ENCODE assay signal across 23 cellular contexts in genomic region chr19:1699998-1700732, GRCh38. TPM values are rescaled to one million over a fixed set of nuclear protein-coding genes. Genes with fewer than 3 reads are reported as not detected.
DNase-seq lines count a peak whose midpoint lies in the region; ATAC-seq and TF ChIP-seq lines count a peak whose summit lies in the region.
"Had no signal": no experiment of that assay in that cellular context is flagged by ENCODE, and none has a peak within 500 bp of the region (broad histone marks: within the 10 kb centered on the region; RNA-seq: fewer than 3 reads in every experiment).

No MANE protein-coding gene starts in this region.

- peaks cover 19% of the 10 kb centered on the region for H3K9me3 Mint-ChIP-seq in GM23338

- peaks cover 4% of the 10 kb centered on the region for H3K79me1 ChIP-seq in neuronal stem cell (ENCODE audit: low read depth, low read length)

- H3K27me3 ChIP-seq in BLaER1 treated with 17β-estradiol and CSF1 and Interleukin-3, amounts not matched to agents 10 nM and 100 nM = peaks cover 0 to 29% (median 0%) of the 10 kb centered on the region in 11 experiments; a peak in 8 of 22 replicates
- H3K27me3 ChIP-seq in GM23338 (ENCODE audit: insufficient read depth) (no peaks in the 10 kb centered on the region), SK-N-SH (ENCODE audit: insufficient read depth) (peaks cover 48% of the 10 kb centered on the region), neuronal stem cell (ENCODE audit: control insufficient read depth in 3 of 3, insufficient read depth in 3 of 3, low read depth in 1 of 3, low read length in 3 of 3) (peaks cover 0 to 7% (median 0%) of the 10 kb centered on the region in 3 experiments)

- H4K91ac ChIP-seq in neuronal stem cell (ENCODE audit: low read depth, low read length, poor library complexity) = no peak overlapping the region

- peak overlapping the region; percentile 64 for H3K18ac ChIP-seq in neuronal stem cell (ENCODE audit: low read length)

- no peak overlapping the region for H2BK120ac ChIP-seq in neuronal stem cell (ENCODE audit: low read depth, low read length)

- no peak overlapping the region for H3K23ac ChIP-seq in neuronal stem cell (ENCODE audit: low read depth, low read length, poor library complexity)

- H3K9ac ChIP-seq in BLaER1 treated with 17β-estradiol and CSF1 and Interleukin-3, amounts not matched to agents 10 nM and 100 nM = peak overlapping the region in 2 of 11 experiments; percentile 59 to 63; a peak in 2 of 22 replicates
- no peak overlapping the region for H3K9ac ChIP-seq in SK-N-SH
- peak overlapping the region; percentile 44 for H3K9ac ChIP-seq in neuronal stem cell (ENCODE audit: low read depth, low read length, poor library complexity)

- peaks cover 23 to 33% (median 27%) of the 10 kb centered on the region in 11 experiments for H3K9me3 ChIP-seq in BLaER1 treated with 17β-estradiol and CSF1 and Interleukin-3, amounts not matched to agents 10 nM and 100 nM (replicated peaks in 1 of 11)
- H3K9me3 ChIP-seq in SK-N-SH (no peaks in the 10 kb centered on the region), neuronal stem cell (replicated peaks in 1 of 2; ENCODE audit: control insufficient read depth in 2 of 2, insufficient read depth in 1 of 2, low read depth in 1 of 2, low read length in 2 of 2) (peaks cover 2 to 3% of the 10 kb centered on the region in 2 donors)
- H3K9me3 ChIP-seq: Caco-2 had no signal

- no peak overlapping the region for H3K4me3 ChIP-seq in BLaER1 treated with 17β-estradiol and CSF1 and Interleukin-3, amounts not matched to agents 10 nM and 100 nM
- H3K4me3 ChIP-seq in GM23338 (no peak overlapping the region), SK-N-SH (ENCODE audit: low read depth in 2 of 2, low read length in 1 of 2) (no peak overlapping the region), neuronal stem cell (ENCODE audit: low read length in 2 of 2) (no peak overlapping the region)

- H3K4me1 Mint-ChIP-seq in GM23338 = peaks cover 3% of the 10 kb centered on the region; the same call in 1 of the 3 replicates
- H3K4me1 Mint-ChIP-seq: CD14-positive monocyte had no signal

- TF ChIP-seq RAD21 in SK-N-SH (IDR thresholded peaks at IDR 0.05; ENCODE audit: low read length) = no peak

- H3K4me1 ChIP-seq in BLaER1 treated with 17β-estradiol and CSF1 and Interleukin-3, amounts not matched to agents 10 nM and 100 nM = peaks cover 15 to 39% (median 28%) of the 10 kb centered on the region in 10 experiments
- H3K4me1 ChIP-seq in GM23338 (ENCODE audit: insufficient read depth) (no peaks in the 10 kb centered on the region), SK-N-SH (ENCODE audit: control insufficient read depth in 1 of 2, insufficient read depth in 2 of 2, low read depth in 1 of 2, low read length in 1 of 2) (no peaks in the 10 kb centered on the region), neuronal stem cell (ENCODE audit: control insufficient read depth in 2 of 2, insufficient read depth in 1 of 2, low read depth in 1 of 2, low read length in 2 of 2) (no peaks in the 10 kb centered on the region)
- H3K4me1 ChIP-seq: Caco-2 had no signal

- H3K36me3 ChIP-seq in BLaER1 treated with 17β-estradiol and CSF1 and Interleukin-3, amounts not matched to agents 10 nM and 100 nM = no peaks in the 10 kb centered on the region
- H3K36me3 ChIP-seq in GM23338 (ENCODE audit: insufficient read depth) (no peaks in the 10 kb centered on the region), SK-N-SH (replicated peaks in 1 of 2; ENCODE audit: control insufficient read depth in 1 of 2, insufficient read depth in 2 of 2, low read length in 1 of 2) (no peaks in the 10 kb centered on the region), neuronal stem cell (replicated peaks in 1 of 2; ENCODE audit: control insufficient read depth in 2 of 2, insufficient read depth in 2 of 2, low read length in 2 of 2) (no peaks in the 10 kb centered on the region)

- peak overlapping the region; percentile 56 for H2AK5ac ChIP-seq in neuronal stem cell (ENCODE audit: low read depth, low read length)

- DNase-seq in GM23338 (ENCODE audit: low spot score) (no peak), SK-N-SH (peak; percentile 55), neuronal stem cell (ENCODE audit: low spot score) (no peak), anterior cingulate cortex (lab: John Stamatoyannopoulos, UW) (no peak), hepatic stellate cell (ENCODE audit: low spot score) (no peak)
- DNase-seq: Caco-2; GF-D8; HFFc6; IMR-90; Kasumi-1; NCI-H1105 treated with DMSO at 0.1 percent for 48 hours; NCI-H1694; NCI-H2081 treated with DMSO at 0.1 percent for 48 hours; NCI-H446 treated with DMSO at 0.1 percent for 48 hours; NCI-H69; NK-92 treated with Interleukin-12 subunit alpha and Interleukin-12 subunit beta, amount 100 ng/mL, for 24 hours; SHP77; T-helper 1 cell had no signal

- peak overlapping the region; percentile 49 for H2BK15ac ChIP-seq in neuronal stem cell (ENCODE audit: low read length)

- H2AFZ ChIP-seq in GM23338 (no peak overlapping the region), SK-N-SH (ENCODE audit: low read depth) (no peak overlapping the region), neuronal stem cell (ENCODE audit: low read length) (no peak overlapping the region)

- no peak overlapping the region for H2BK12ac ChIP-seq in neuronal stem cell (ENCODE audit: low read length)

- ATAC-seq in GM23338 = peak; percentile 49
- no peak for ATAC-seq in HG02938 (IDR thresholded peaks at IDR 0.05; ENCODE audit: unreplicated experiment)
- no peak for ATAC-seq in HG02884 (IDR thresholded peaks at IDR 0.05; ENCODE audit: unreplicated experiment)

- TF ChIP-seq EP300 in SK-N-SH (IDR thresholded peaks at IDR 0.05; ENCODE audit: borderline replicate concordance in 1 of 2, low read depth in 1 of 2, low read length in 1 of 2) = no peak

- H3K14ac ChIP-seq in neuronal stem cell (ENCODE audit: low read length) = peak overlapping the region; percentile 56

- whole genome bisulfite sequencing in SK-N-SH (ENCODE audit: low lambda C conversion rate) = 10% methylated on average over 6 of the region's 31 CpGs
- no CpG with 5 or more reads among the region's 31 CpGs for WGBS in neuronal stem cell (ENCODE audit: extremely low coverage in 2 of 2, insufficient read length in 2 of 2, insufficient replicate concordance in 1 of 2), 2 donors

- TF ChIP-seq CTCF in GM23338 (conservative IDR thresholded peaks at IDR 0.05; ENCODE audit: low read depth in 2 of 2) (no peak), SK-N-SH (IDR thresholded peaks at IDR 0.05) (no peak)

- no peak overlapping the region for H4K8ac ChIP-seq in neuronal stem cell (ENCODE audit: low read depth, low read length)

- no peaks in the 10 kb centered on the region for H4K20me1 ChIP-seq in BLaER1 treated with 17β-estradiol and CSF1 and Interleukin-3, amounts not matched to agents 10 nM and 100 nM
- H4K20me1 ChIP-seq in GM23338 (replicated peaks; ENCODE audit: insufficient read depth) (no peaks in the 10 kb centered on the region), SK-N-SH (ENCODE audit: insufficient read depth) (no peaks in the 10 kb centered on the region)

- CTCF ChIA-PET in SK-N-SH (lab: Yijun Ruan, JAX) = no interaction called here

- no peak overlapping the region for H3K4ac ChIP-seq in neuronal stem cell (ENCODE audit: low read length)

- peak overlapping the region; percentile 46 to 93 (median 78); a peak in 21 of 22 replicates for H3K4me2 ChIP-seq in BLaER1 treated with 17β-estradiol and CSF1 and Interleukin-3, amounts not matched to agents 10 nM and 100 nM
- H3K4me2 ChIP-seq in GM23338 (no peak overlapping the region), SK-N-SH (no peak overlapping the region), neuronal stem cell (ENCODE audit: insufficient read depth, low read length, poor library complexity, severe bottlenecking) (no peak overlapping the region)

- H3K79me2 ChIP-seq in GM23338 (replicated peaks; ENCODE audit: insufficient read depth) (no peaks in the 10 kb centered on the region), SK-N-SH (ENCODE audit: insufficient read depth) (no peaks in the 10 kb centered on the region)

- no peak overlapping the region for H2BK5ac ChIP-seq in neuronal stem cell (ENCODE audit: low read length)

- peaks cover 10% of the 10 kb centered on the region; the same call in 2 of the 3 replicates for H3K36me3 Mint-ChIP-seq in GM23338 (ENCODE audit: low read depth)
- H3K36me3 Mint-ChIP-seq: CD14-positive monocyte had no signal

- no peak overlapping the region for H3K27ac Mint-ChIP-seq in GM23338
- H3K27ac Mint-ChIP-seq: CD14-positive monocyte, HFFc6 had no signal

- no peak overlapping the region for H3K4me3 Mint-ChIP-seq in GM23338

- H3F3A ChIP-seq in GM23338 (replicated peaks; ENCODE audit: low read depth) (no peaks in the 10 kb centered on the region), SK-N-SH (replicated peaks; ENCODE audit: insufficient read depth) (no peaks in the 10 kb centered on the region)

- POLR2A ChIA-PET in SK-N-SH (lab: Yijun Ruan, JAX) = no interaction called here

- H3K27ac ChIP-seq in BLaER1 treated with 17β-estradiol and CSF1 and Interleukin-3, amounts not matched to agents 10 nM and 100 nM = peak overlapping the region in 1 of 11 experiments; percentile 41; a peak in 2 of 22 replicates
- no peak overlapping the region for H3K27ac ChIP-seq in GM23338 (ENCODE audit: low read depth)
- H3K27ac ChIP-seq in SK-N-SH (ENCODE audit: low read depth in 2 of 2, low read length in 1 of 2) = no peak overlapping the region
- H3K27ac ChIP-seq in neuronal stem cell (replicated peaks; ENCODE audit: low read length) = no peak overlapping the region

- H3K27me3 Mint-ChIP-seq in GM23338 (ENCODE audit: insufficient read depth, low read depth, poor library complexity) = peaks cover 14% of the 10 kb centered on the region

- H3K9me2 ChIP-seq in GM23338 (ENCODE audit: insufficient read depth) (no peaks in the 10 kb centered on the region), SK-N-SH (no peaks in the 10 kb centered on the region)

TF ChIP-seq in GM23338, 12 proteins besides CTCF, POLR2A, EP300 and RAD21 (continues in another document):
- no peak for TF ChIP-seq STAT1 (IDR thresholded peaks at IDR 0.05; ENCODE audit: unreplicated experiment)

RNA-seq across cellular contexts. Expression of gene TCF3, which starts 47.8 kb away (rescaled TPM):
- 250 and 383 TPM in 2 replicates for total RNA-seq in GM23338 (2014; rRNA removed; shearing (Covaris generic))
- 166 and 186 TPM in 2 replicates for polyA plus RNA-seq in GM23338 (2016; fragmentation: Nextera tagmentation; extraction: Ambion mirVana)
- polyA plus RNA-seq in SK-N-SH (2012; rRNA removed) = 81.3 and 104 TPM in 2 replicates
- polyA plus RNA-seq in SK-N-SH (2012; cell fraction: cytosol; rRNA removed) = 49.6 and 82.9 TPM in 2 replicates
- polyA plus RNA-seq in SK-N-SH (2012; cell fraction: nucleus; rRNA removed) = 173 and 175 TPM in 2 replicates
- polyA plus RNA-seq in neuronal stem cell (2013, experiment 1 of 2) = 333 TPM
- polyA plus RNA-seq in neuronal stem cell (2013, experiment 2 of 2) = 334 TPM

RNA-seq across cellular contexts. Expression of gene ONECUT3, which starts 53.1 kb away (rescaled TPM):
- not detected in 2 replicates for total RNA-seq in GM23338 (2014; rRNA removed; shearing (Covaris generic))
- polyA plus RNA-seq in GM23338 (2016; fragmentation: Nextera tagmentation; extraction: Ambion mirVana) (not detected in 2 replicates), SK-N-SH (2012; rRNA removed) (not detected in 2 replicates)
- not detected in 2 replicates for polyA plus RNA-seq in SK-N-SH (2012; cell fraction: cytosol; rRNA removed)
- not detected in 2 replicates for polyA plus RNA-seq in SK-N-SH (2012; cell fraction: nucleus; rRNA removed)
- 0.03 TPM for polyA plus RNA-seq in neuronal stem cell (2013, experiment 1 of 2)
- 0.01 TPM for polyA plus RNA-seq in neuronal stem cell (2013, experiment 2 of 2)
- total RNA-seq: Caco-2, H4, HFFc6, IMR-90 had no signal
- polyA plus RNA-seq: CD14-positive monocyte, IMR-90 had no signal

Comparison
In these comparisons a context has a peak if more than half of its experiments do, and no peak if none do; other contexts are left out.
1. H3K4me2 ChIP-seq: peak in BLaER1 treated with 17β-estradiol and CSF1 and Interleukin-3, amounts not matched to agents 10 nM and 100 nM (11 of 11); none in GM23338 (single experiment), SK-N-SH (single experiment) and neuronal stem cell (single experiment).